ENCODE assay signal across 1 cellular context in genomic region chr1:181099152-181100014, GRCh38.
A peak's percentile ranks its signal among the peaks of the same experiment; 100 is the strongest.
TF ChIP-seq lines count a peak whose summit lies in the region.

No MANE protein-coding gene starts in this region.

TF ChIP-seq in HEK293, 187 proteins besides CTCF, POLR2A, EP300 and RAD21 (continued from another document):
- TF ChIP-seq, protein P1, sequence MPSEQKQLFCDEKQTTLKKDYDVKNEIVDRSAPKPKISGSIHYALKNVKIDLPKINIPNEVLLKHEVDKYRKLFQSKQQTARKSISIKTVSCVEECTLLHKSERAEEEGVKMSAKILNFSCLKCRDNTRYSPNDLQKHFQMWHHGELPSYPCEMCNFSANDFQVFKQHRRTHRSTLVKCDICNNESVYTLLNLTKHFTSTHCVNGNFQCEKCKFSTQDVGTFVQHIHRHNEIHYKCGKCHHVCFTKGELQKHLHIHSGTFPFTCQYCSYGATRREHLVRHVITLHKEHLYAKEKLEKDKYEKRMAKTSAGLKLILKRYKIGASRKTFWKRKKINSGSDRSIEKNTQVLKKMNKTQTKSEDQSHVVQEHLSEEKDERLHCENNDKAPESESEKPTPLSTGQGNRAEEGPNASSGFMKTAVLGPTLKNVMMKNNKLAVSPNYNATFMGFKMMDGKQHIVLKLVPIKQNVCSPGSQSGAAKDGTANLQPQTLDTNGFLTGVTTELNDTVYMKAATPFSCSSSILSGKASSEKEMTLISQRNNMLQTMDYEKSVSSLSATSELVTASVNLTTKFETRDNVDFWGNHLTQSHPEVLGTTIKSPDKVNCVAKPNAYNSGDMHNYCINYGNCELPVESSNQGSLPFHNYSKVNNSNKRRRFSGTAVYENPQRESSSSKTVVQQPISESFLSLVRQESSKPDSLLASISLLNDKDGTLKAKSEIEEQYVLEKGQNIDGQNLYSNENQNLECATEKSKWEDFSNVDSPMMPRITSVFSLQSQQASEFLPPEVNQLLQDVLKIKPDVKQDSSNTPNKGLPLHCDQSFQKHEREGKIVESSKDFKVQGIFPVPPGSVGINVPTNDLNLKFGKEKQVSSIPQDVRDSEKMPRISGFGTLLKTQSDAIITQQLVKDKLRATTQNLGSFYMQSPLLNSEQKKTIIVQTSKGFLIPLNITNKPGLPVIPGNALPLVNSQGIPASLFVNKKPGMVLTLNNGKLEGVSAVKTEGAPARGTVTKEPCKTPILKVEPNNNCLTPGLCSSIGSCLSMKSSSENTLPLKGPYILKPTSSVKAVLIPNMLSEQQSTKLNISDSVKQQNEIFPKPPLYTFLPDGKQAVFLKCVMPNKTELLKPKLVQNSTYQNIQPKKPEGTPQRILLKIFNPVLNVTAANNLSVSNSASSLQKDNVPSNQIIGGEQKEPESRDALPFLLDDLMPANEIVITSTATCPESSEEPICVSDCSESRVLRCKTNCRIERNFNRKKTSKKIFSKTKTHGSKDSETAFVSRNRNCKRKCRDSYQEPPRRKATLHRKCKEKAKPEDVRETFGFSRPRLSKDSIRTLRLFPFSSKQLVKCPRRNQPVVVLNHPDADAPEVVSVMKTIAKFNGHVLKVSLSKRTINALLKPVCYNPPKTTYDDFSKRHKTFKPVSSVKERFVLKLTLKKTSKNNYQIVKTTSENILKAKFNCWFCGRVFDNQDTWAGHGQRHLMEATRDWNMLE (tag by site-specific recombination; conservative IDR thresholded peaks at IDR 0.05; ENCODE audit: low read depth), result 0 out of 2 replicates have a peak, but pooled peaks have one; percentile 12
- TF ChIP-seq KLF10 (tag by site-specific recombination; IDR thresholded peaks at IDR 0.05), result 0 out of 2 replicates have a peak, but pooled peaks have one; percentile 27
- TF ChIP-seq PRDM1 (tag by site-specific recombination; IDR thresholded peaks at IDR 0.05), result peak; percentile 45
- 0 out of 2 replicates have a peak, but pooled peaks have one; percentile 24 for TF ChIP-seq ZNF623 (tag by site-specific recombination; IDR thresholded peaks at IDR 0.05)
- peak; percentile 51 for TF ChIP-seq OSR2 (tag by site-specific recombination; IDR thresholded peaks at IDR 0.05)
- TF ChIP-seq ZNF366 (tag by site-specific recombination; conservative IDR thresholded peaks at IDR 0.05), result peak; percentile 61; the same call in 1 of the 2 replicates
- peak; percentile 85 for TF ChIP-seq ATF2 (tag by site-specific recombination; IDR thresholded peaks at IDR 0.05; ENCODE audit: low read depth)
- TF ChIP-seq ZFP37 (tag by site-specific recombination; IDR thresholded peaks at IDR 0.05), result 0 out of 2 replicates have a peak, but pooled peaks have one; percentile 9
- TF ChIP-seq, protein P2, sequence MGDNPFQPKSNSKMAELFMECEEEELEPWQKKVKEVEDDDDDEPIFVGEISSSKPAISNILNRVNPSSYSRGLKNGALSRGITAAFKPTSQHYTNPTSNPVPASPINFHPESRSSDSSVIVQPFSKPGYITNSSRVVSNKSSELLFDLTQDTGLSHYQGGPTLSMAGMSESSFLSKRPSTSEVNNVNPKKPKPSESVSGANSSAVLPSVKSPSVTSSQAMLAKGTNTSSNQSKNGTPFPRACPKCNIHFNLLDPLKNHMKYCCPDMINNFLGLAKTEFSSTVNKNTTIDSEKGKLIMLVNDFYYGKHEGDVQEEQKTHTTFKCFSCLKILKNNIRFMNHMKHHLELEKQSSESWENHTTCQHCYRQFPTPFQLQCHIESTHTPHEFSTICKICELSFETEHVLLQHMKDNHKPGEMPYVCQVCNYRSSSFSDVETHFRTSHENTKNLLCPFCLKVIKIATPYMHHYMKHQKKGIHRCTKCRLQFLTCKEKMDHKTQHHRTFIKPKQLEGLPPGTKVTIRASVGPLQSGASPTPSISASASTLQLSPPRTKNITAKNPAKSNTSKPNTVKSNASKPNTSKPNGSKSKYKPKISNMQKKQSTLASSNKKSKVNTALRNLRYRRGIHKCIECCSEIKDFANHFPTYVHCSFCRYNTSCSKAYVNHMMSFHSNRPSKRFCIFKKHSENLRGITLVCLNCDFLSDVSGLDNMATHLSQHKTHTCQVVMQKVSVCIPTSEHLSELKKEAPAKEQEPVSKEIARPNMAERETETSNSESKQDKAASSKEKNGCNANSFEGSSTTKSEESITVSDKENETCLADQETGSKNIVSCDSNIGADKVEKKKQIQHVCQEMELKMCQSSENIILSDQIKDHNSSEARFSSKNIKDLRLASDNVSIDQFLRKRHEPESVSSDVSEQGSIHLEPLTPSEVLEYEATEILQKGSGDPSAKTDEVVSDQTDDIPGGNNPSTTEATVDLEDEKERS (tag by site-specific recombination; IDR thresholded peaks at IDR 0.05), result no peak
- TF ChIP-seq, protein P3, sequence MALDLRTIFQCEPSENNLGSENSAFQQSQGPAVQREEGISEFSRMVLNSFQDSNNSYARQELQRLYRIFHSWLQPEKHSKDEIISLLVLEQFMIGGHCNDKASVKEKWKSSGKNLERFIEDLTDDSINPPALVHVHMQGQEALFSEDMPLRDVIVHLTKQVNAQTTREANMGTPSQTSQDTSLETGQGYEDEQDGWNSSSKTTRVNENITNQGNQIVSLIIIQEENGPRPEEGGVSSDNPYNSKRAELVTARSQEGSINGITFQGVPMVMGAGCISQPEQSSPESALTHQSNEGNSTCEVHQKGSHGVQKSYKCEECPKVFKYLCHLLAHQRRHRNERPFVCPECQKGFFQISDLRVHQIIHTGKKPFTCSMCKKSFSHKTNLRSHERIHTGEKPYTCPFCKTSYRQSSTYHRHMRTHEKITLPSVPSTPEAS (tag by site-specific recombination; IDR thresholded peaks at IDR 0.05), result no peak
- TF ChIP-seq ZSCAN23 (tag by site-specific recombination; IDR thresholded peaks at IDR 0.05), result peak; percentile 75; the same call in 1 of the 2 replicates
- no peak for TF ChIP-seq SETDB1 (IDR thresholded peaks at IDR 0.05; ENCODE audit: insufficient read length, low read length)
- TF ChIP-seq ZNF692 (tag by site-specific recombination; IDR thresholded peaks at IDR 0.05), result peak; percentile 82
- TF ChIP-seq ZNF16 (tag by site-specific recombination; IDR thresholded peaks at IDR 0.05; ENCODE audit: low read depth), result no peak
- TF ChIP-seq ZNF24 (tag by site-specific recombination; IDR thresholded peaks at IDR 0.05), result no peak; the same call in 1 of the 2 replicates
- TF ChIP-seq INSM2 (tag by site-specific recombination; IDR thresholded peaks at IDR 0.05), result peak; percentile 85
- TF ChIP-seq ZNF530 (tag by site-specific recombination; IDR thresholded peaks at IDR 0.05; ENCODE audit: low read depth), result no peak
- peak; percentile 83 for TF ChIP-seq WT1 (tag by site-specific recombination; IDR thresholded peaks at IDR 0.05)
- TF ChIP-seq ZNF335 (tag by site-specific recombination; conservative IDR thresholded peaks at IDR 0.05), result peak; percentile 42
- TF ChIP-seq ZNF248 (tag by site-specific recombination; IDR thresholded peaks at IDR 0.05), result no peak
- TF ChIP-seq, protein P4, sequence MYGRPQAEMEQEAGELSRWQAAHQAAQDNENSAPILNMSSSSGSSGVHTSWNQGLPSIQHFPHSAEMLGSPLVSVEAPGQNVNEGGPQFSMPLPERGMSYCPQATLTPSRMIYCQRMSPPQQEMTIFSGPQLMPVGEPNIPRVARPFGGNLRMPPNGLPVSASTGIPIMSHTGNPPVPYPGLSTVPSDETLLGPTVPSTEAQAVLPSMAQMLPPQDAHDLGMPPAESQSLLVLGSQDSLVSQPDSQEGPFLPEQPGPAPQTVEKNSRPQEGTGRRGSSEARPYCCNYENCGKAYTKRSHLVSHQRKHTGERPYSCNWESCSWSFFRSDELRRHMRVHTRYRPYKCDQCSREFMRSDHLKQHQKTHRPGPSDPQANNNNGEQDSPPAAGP (tag by site-specific recombination; IDR thresholded peaks at IDR 0.05), result peak; percentile 74; the same call in 1 of the 2 replicates
- TF ChIP-seq ZFHX2 (tag by site-specific recombination; conservative IDR thresholded peaks at IDR 0.05), result no peak
- TF ChIP-seq ZNF114 (tag by site-specific recombination; IDR thresholded peaks at IDR 0.05), result no peak
